In genomic region chr22:47618180-47618579, GRCh38 we compare ENCODE assay signal across 30 cellular contexts.
DNase-seq lines count a peak whose midpoint lies in the region; ATAC-seq and TF ChIP-seq lines count a peak whose summit lies in the region.
"Had no signal": no experiment of that assay in that cellular context is flagged by ENCODE, and none has a peak within 500 bp of the region (broad histone marks: within the 10 kb centered on the region; RNA-seq: fewer than 3 reads in every experiment).

No MANE protein-coding gene starts in this region.

- DNase-seq in NCI-H1417 (lab: John Stamatoyannopoulos, UW), result peak in 2 of 3 experiments; percentile 19 to 49
- no peak for DNase-seq in NCI-H1417 treated with DMSO at 0.1 percent for 48 hours (lab: John Stamatoyannopoulos, UW)
- DNase-seq in H7, result peak; percentile 73
- DNase-seq in endodermal cell, result peak; percentile 61
- peak; percentile 81 for DNase-seq in osteocyte (ENCODE audit: extremely low spot score, unreplicated experiment)
- no peak for DNase-seq in activated CD4-positive, CD25-positive, alpha-beta regulatory T cell (lab: John Stamatoyannopoulos, UW)
- no peak for DNase-seq in GM20000 (ENCODE audit: low spot score)
- DNase-seq: 8988T; activated CD4-positive, alpha-beta T cell treated with anti-CD3 and anti-CD28 coated beads for 1 hour; activated CD8-positive, alpha-beta T cell treated with anti-CD3 and anti-CD28 coated beads for 36 hours; activated naive CD8-positive, alpha-beta T cell treated with anti-CD3 and anti-CD28 coated beads for 36 hours; anterior cingulate cortex; DMS79 treated with DMSO at 0.1 percent for 48 hours; effector CD8-positive, alpha-beta T cell; GF-D8; left ventricle myocardium superior; midbrain; naive thymus-derived CD8-positive, alpha-beta T cell; NCI-H1930; occipital lobe; Right ventricle myocardium superior; stimulated activated naive CD4-positive, alpha-beta T cell treated with Interleukin-2 at 50 U/mL for 16 hours; uterus had no signal

- H3K9me3 Mint-ChIP-seq in endodermal cell, result peaks cover 72% of the 10 kb centered on the region
- H3K9me3 Mint-ChIP-seq in osteocyte (ENCODE audit: unreplicated experiment), result peaks cover 22% of the 10 kb centered on the region
- H3K9me3 Mint-ChIP-seq: activated CD8-positive, alpha-beta T cell treated with anti-CD3 and anti-CD28 coated beads for 36 hours; activated naive CD8-positive, alpha-beta T cell treated with anti-CD3 and anti-CD28 coated beads for 36 hours; T-helper 1 cell treated with Interleukin-12 subunit alpha and Interleukin-12 subunit beta and Interleukin-4 antibody, amounts not matched to agents 30 μg/mL and 1 μg/mL, for 36 hours had no signal

- peaks cover 10% of the 10 kb centered on the region for H3K9me3 ChIP-seq in endodermal cell (ENCODE audit: control insufficient read depth, low read length)
- H3K9me3 ChIP-seq: breast epithelium, Caco-2, uterus had no signal

- H3K4me3 Mint-ChIP-seq in endodermal cell, result no peak overlapping the region
- no peak overlapping the region for H3K4me3 Mint-ChIP-seq in osteocyte (ENCODE audit: unreplicated experiment)
- H3K4me3 Mint-ChIP-seq: activated CD8-positive, alpha-beta T cell treated with anti-CD3 and anti-CD28 coated beads for 36 hours; activated naive CD8-positive, alpha-beta T cell treated with anti-CD3 and anti-CD28 coated beads for 36 hours; naive thymus-derived CD8-positive, alpha-beta T cell; T-helper 1 cell treated with Interleukin-12 subunit alpha and Interleukin-12 subunit beta and Interleukin-4 antibody, amounts not matched to agents 30 μg/mL and 1 μg/mL, for 36 hours had no signal

- TF ChIP-seq CTCF in endodermal cell (conservative IDR thresholded peaks at IDR 0.05) (no peak), osteocyte (IDR thresholded peaks at IDR 0.05) (no peak), GM20000 (IDR thresholded peaks at IDR 0.05; ENCODE audit: extremely low read depth, missing control alignments) (no peak)

- H3K27me3 ChIP-seq in H7 (ENCODE audit: control insufficient read depth, insufficient read depth, low read length) (no peaks in the 10 kb centered on the region), endodermal cell (ENCODE audit: control insufficient read depth, insufficient read depth, low read length, poor library complexity, severe bottlenecking) (no peaks in the 10 kb centered on the region)

- peaks cover 5% of the 10 kb centered on the region for H3K27me3 Mint-ChIP-seq in endodermal cell (ENCODE audit: insufficient read depth)
- no peaks in the 10 kb centered on the region for H3K27me3 Mint-ChIP-seq in osteocyte (ENCODE audit: unreplicated experiment)

- H3K4me1 Mint-ChIP-seq in endodermal cell (no peaks in the 10 kb centered on the region), osteocyte (ENCODE audit: unreplicated experiment) (no peaks in the 10 kb centered on the region)
- H3K4me1 Mint-ChIP-seq: activated naive CD8-positive, alpha-beta T cell treated with anti-CD3 and anti-CD28 coated beads for 36 hours; naive thymus-derived CD8-positive, alpha-beta T cell had no signal

- no peak overlapping the region for H3K9ac ChIP-seq in endodermal cell (ENCODE audit: extremely low read depth, low read length, poor library complexity, severe bottlenecking)

- WGBS in endodermal cell (ENCODE audit: insufficient coverage in 1 of 2, insufficient read length in 1 of 2), 2 experiments, result 67 to 73% methylated on average over 7 to 15 of the region's 15 CpGs

- H3K36me3 Mint-ChIP-seq in endodermal cell (ENCODE audit: low read depth), result no peaks in the 10 kb centered on the region
- H3K36me3 Mint-ChIP-seq in osteocyte (ENCODE audit: unreplicated experiment), result no peaks in the 10 kb centered on the region
- H3K36me3 Mint-ChIP-seq: activated naive CD8-positive, alpha-beta T cell treated with anti-CD3 and anti-CD28 coated beads for 36 hours; naive thymus-derived CD8-positive, alpha-beta T cell had no signal

- H3K4me3 ChIP-seq in H7 (ENCODE audit: insufficient read depth, low read depth, low read length) (no peak overlapping the region), endodermal cell (ENCODE audit: low read length) (no peak overlapping the region)
- H3K4me3 ChIP-seq: breast epithelium, uterus had no signal

- H3K36me3 ChIP-seq in H7 (replicated peaks; ENCODE audit: control insufficient read depth, insufficient read depth, low read length) (no peaks in the 10 kb centered on the region), endodermal cell (ENCODE audit: control insufficient read depth, insufficient read depth, low read length) (no peaks in the 10 kb centered on the region)
- H3K36me3 ChIP-seq: breast epithelium, uterus had no signal

- no peak for ATAC-seq in HG02763 (IDR thresholded peaks at IDR 0.05; ENCODE audit: unreplicated experiment)
- ATAC-seq: activated CD8-positive, alpha-beta T cell treated with anti-CD3 and anti-CD28 coated beads for 36 hours; left ventricle myocardium superior; naive thymus-derived CD8-positive, alpha-beta T cell; SK-N-SH treated with all-trans-retinoic acid at 6 μM for 48 hours had no signal

- no peaks in the 10 kb centered on the region for H3K4me1 ChIP-seq in endodermal cell (ENCODE audit: control insufficient read depth, insufficient read depth, low read length)
- H3K4me1 ChIP-seq: breast epithelium, Caco-2, uterus had no signal

- H3K27ac Mint-ChIP-seq in endodermal cell, result no peak overlapping the region
- H3K27ac Mint-ChIP-seq in osteocyte (ENCODE audit: unreplicated experiment), result no peak overlapping the region
- H3K27ac Mint-ChIP-seq: activated CD8-positive, alpha-beta T cell treated with anti-CD3 and anti-CD28 coated beads for 36 hours; activated naive CD8-positive, alpha-beta T cell treated with anti-CD3 and anti-CD28 coated beads for 36 hours; naive thymus-derived CD8-positive, alpha-beta T cell; T-helper 1 cell treated with Interleukin-12 subunit alpha and Interleukin-12 subunit beta and Interleukin-4 antibody, amounts not matched to agents 30 μg/mL and 1 μg/mL, for 36 hours had no signal

- H3K27ac ChIP-seq in endodermal cell (ENCODE audit: low read depth, low read length), result no peak overlapping the region
- H3K27ac ChIP-seq: breast epithelium, C4-2B, epithelial cell of prostate, uterus had no signal

Comparison
In these comparisons a context has a peak if more than half of its experiments do, and no peak if none do; other contexts are left out.
1. DNase-seq: peak in NCI-H1417 (2 of 3), H7 (single experiment), endodermal cell (single experiment) and osteocyte (single experiment); none in NCI-H1417 treated with DMSO at 0.1 percent for 48 hours (single experiment), activated CD4-positive, CD25-positive, alpha-beta regulatory T cell (0 of 4) and GM20000 (single experiment).